ENCODE assay signal across 15 cellular contexts in the genomic region with DNA sequence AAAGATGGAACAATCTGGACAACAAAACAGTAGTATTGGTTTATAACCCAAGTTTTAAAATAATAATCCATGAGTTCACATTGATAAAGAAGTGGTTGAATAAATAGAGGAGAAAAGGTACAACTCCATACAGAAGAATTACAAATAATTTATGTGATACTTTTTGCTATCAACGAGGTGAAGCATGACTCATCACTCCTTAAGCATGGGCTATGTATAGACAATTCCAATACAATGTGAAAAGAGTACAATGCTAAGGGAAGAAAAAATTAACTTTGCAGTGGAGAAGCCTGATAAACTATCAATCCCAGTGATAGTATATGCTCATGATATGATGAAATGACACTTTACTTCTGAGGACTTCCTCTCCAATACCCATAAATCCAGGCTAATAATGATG.
"Had no signal": no experiment of that assay in that cellular context is flagged by ENCODE, and none has a peak within 500 bp of the region (broad histone marks: within the 10 kb centered on the region; RNA-seq: fewer than 3 reads in every experiment).

No MANE protein-coding gene starts in this region.

- H3K27me3 ChIP-seq: heart left ventricle, right atrium auricular region, suprapubic skin, thyroid gland had no signal

- DNase-seq: heart left ventricle; hypothalamus; kidney glomerular epithelial cell; mammary epithelial cell; natural killer cell; posterior cingulate gyrus; stimulated activated CD4-positive, alpha-beta T cell treated with anti-CD3 and anti-CD28 coated beads, Interleukin-2, amount 100 ng/mL, for 48 hours; stimulated activated naive CD4-positive, alpha-beta T cell treated with Interleukin-2 at 50 U/mL for 16 hours; thyroid gland had no signal

- FAIRE-seq: colon, urothelium cell line had no signal

- H3K4me2 ChIP-seq: smooth muscle cell had no signal

- H3K4me3 ChIP-seq: heart left ventricle, right atrium auricular region, smooth muscle cell, suprapubic skin, thyroid gland had no signal

- H3K27ac ChIP-seq: heart left ventricle, right atrium auricular region, suprapubic skin, thyroid gland had no signal

- H3K4me1 ChIP-seq: right atrium auricular region, suprapubic skin had no signal

- ATAC-seq: heart left ventricle, left lobe of liver, natural killer cell had no signal

- H3K9me3 ChIP-seq: heart left ventricle, right atrium auricular region, suprapubic skin, thyroid gland had no signal

- H3K36me3 ChIP-seq: heart left ventricle, right atrium auricular region, suprapubic skin, thyroid gland had no signal
